Comparison of ENCODE assay signal across 8 cellular contexts in genomic region chr5:111254613-111255012, GRCh38. TPM values are rescaled to one million over a fixed set of nuclear protein-coding genes. Genes with fewer than 3 reads are reported as not detected.
DNase-seq lines count a peak whose midpoint lies in the region; ATAC-seq and TF ChIP-seq lines count a peak whose summit lies in the region.

No MANE protein-coding gene starts in this region.

- no peaks in the 10 kb centered on the region for H3K27me3 Mint-ChIP-seq in activated T-helper 1 cell treated with anti-CD3 and anti-CD28 coated beads, Interleukin-12 subunit alpha, Interleukin-12 subunit beta, Interleukin-2, Interleukin-4 antibody, amounts not matched to agents 30 ng/mL and 10 ng/mL and 1 ng/mL, durations not matched to agents 14 hours and 24 hours and 36 hours (ENCODE audit: insufficient read depth)

- H3K36me3 Mint-ChIP-seq in activated T-helper 1 cell treated with anti-CD3 and anti-CD28 coated beads, Interleukin-12 subunit alpha, Interleukin-12 subunit beta, Interleukin-2, Interleukin-4 antibody, amounts not matched to agents 30 ng/mL and 10 ng/mL and 1 ng/mL, durations not matched to agents 14 hours and 24 hours and 36 hours (ENCODE audit: low read depth) = peaks cover 31% of the 10 kb centered on the region

- intact Hi-C loops in activated T-helper 1 cell treated with anti-CD3 and anti-CD28 coated beads, Interleukin-12 subunit alpha, Interleukin-12 subunit beta, Interleukin-2, Interleukin-4 antibody, amounts not matched to agents 30 ng/mL and 10 ng/mL and 1 ng/mL, durations not matched to agents 14 hours and 24 hours and 36 hours (cut with micrococcal nuclease) = loop anchor here (1.0 to 10.0 kb wide), 10 partner anchors 8 to 1710 kb away; partner anchors contain the start of gene STARD4

- no peaks in the 10 kb centered on the region for H4K20me1 ChIP-seq in GM23248 (ENCODE audit: insufficient read depth)

- peak; percentile 2 for TF ChIP-seq CTCF in GM12873 (IDR thresholded peaks at IDR 0.05; ENCODE audit: insufficient read depth, low read depth, low read length, missing control alignments)

- H3K9me3 ChIP-seq in GM23248 (ENCODE audit: low read depth) = no peaks in the 10 kb centered on the region

- H3K79me2 ChIP-seq in GM23248 (ENCODE audit: insufficient read depth) = no peaks in the 10 kb centered on the region

- in situ Hi-C loops in GM23248 (cut with MboI) = no loop called here

- no peak overlapping the region for H3K4me2 ChIP-seq in GM23248 (ENCODE audit: unreplicated experiment)

- H3K27ac ChIP-seq in GM23248 = no peak overlapping the region

- H3K4me3 ChIP-seq in GM23248 = no peak overlapping the region

- peak overlapping the region; percentile 74 for H3K27ac Mint-ChIP-seq in activated T-helper 1 cell treated with anti-CD3 and anti-CD28 coated beads, Interleukin-12 subunit alpha, Interleukin-12 subunit beta, Interleukin-2, Interleukin-4 antibody, amounts not matched to agents 30 ng/mL and 10 ng/mL and 1 ng/mL, durations not matched to agents 14 hours and 24 hours and 36 hours

- peaks cover 75% of the 10 kb centered on the region for H3K4me1 Mint-ChIP-seq in activated T-helper 1 cell treated with anti-CD3 and anti-CD28 coated beads, Interleukin-12 subunit alpha, Interleukin-12 subunit beta, Interleukin-2, Interleukin-4 antibody, amounts not matched to agents 30 ng/mL and 10 ng/mL and 1 ng/mL, durations not matched to agents 14 hours and 24 hours and 36 hours (ENCODE audit: low read depth)

- H3K9me3 Mint-ChIP-seq in activated T-helper 1 cell treated with anti-CD3 and anti-CD28 coated beads, Interleukin-12 subunit alpha, Interleukin-12 subunit beta, Interleukin-2, Interleukin-4 antibody, amounts not matched to agents 30 ng/mL and 10 ng/mL and 1 ng/mL, durations not matched to agents 14 hours and 24 hours and 36 hours = peaks cover 15% of the 10 kb centered on the region

- peak overlapping the region; percentile 16 for H3K4me3 Mint-ChIP-seq in activated T-helper 1 cell treated with anti-CD3 and anti-CD28 coated beads, Interleukin-12 subunit alpha, Interleukin-12 subunit beta, Interleukin-2, Interleukin-4 antibody, amounts not matched to agents 30 ng/mL and 10 ng/mL and 1 ng/mL, durations not matched to agents 14 hours and 24 hours and 36 hours

- no peaks in the 10 kb centered on the region for H3F3A ChIP-seq in GM23248 (ENCODE audit: insufficient read depth)

- DNase-seq in GM23248 (peak; percentile 19), NCI-H1436 treated with DMSO at 0.1 percent for 48 hours (lab: John Stamatoyannopoulos, UW) (peak; percentile 25), SHP77 (lab: John Stamatoyannopoulos, UW) (no peak), T1000 (lab: John Stamatoyannopoulos, UW) (no peak)
- peak; percentile 75 for DNase-seq in activated T-helper 1 cell treated with anti-CD3 and anti-CD28 coated beads, Interleukin-12 subunit alpha, Interleukin-12 subunit beta, Interleukin-2, Interleukin-4 antibody, amounts not matched to agents 30 ng/mL and 10 ng/mL and 1 ng/mL, durations not matched to agents 14 hours and 24 hours and 36 hours (ENCODE audit: low spot score)
- peak; percentile 19 to 26 (median 21) for DNase-seq in stimulated activated CD4-positive, alpha-beta T cell treated with anti-CD3 and anti-CD28 coated beads, TNF-alpha, amount 100 ng/mL, for 1 hour (ENCODE audit: low read depth in 3 of 3, low spot score in 1 of 3)

- no peak overlapping the region for H2AFZ ChIP-seq in GM23248

- H3K36me3 ChIP-seq in GM23248 (ENCODE audit: low read depth) = no peaks in the 10 kb centered on the region

- H3K4me1 ChIP-seq in GM23248 (ENCODE audit: insufficient read depth) = 0 out of 2 replicates have a peak, but pooled peaks cover 4% of the 10 kb centered on the region

- no peak for ATAC-seq in SK-N-SH treated with all-trans-retinoic acid at 6 μM for 48 hours

- no peaks in the 10 kb centered on the region for H3K9me2 ChIP-seq in GM23248 (ENCODE audit: insufficient read depth)

- H3K9ac ChIP-seq in GM23248 = no peak overlapping the region

- H3K27me3 ChIP-seq in GM23248 (replicated peaks; ENCODE audit: insufficient read depth) = no peaks in the 10 kb centered on the region

- 44 to 47% methylated on average over 3 of the region's 3 CpGs for WGBS in GM23248 (ENCODE audit: low coverage in 1 of 2, low lambda C conversion rate in 2 of 2, missing lambda C conversion rate in 2 of 2), 2 experiments

TF ChIP-seq in SK-N-SH treated with all-trans-retinoic acid at 6 μM for 48 hours, 23 proteins besides CTCF, POLR2A, EP300 and RAD21:
- TF ChIP-seq ZNF70 (CRISPR knock-in tag; IDR thresholded peaks at IDR 0.05) (no peak), ZNF8 (CRISPR knock-in tag; IDR thresholded peaks at IDR 0.05) (no peak), ESRRG (CRISPR knock-in tag; IDR thresholded peaks at IDR 0.05) (no peak), ZFP3 (CRISPR knock-in tag; IDR thresholded peaks at IDR 0.05) (no peak), GLIS3 (CRISPR knock-in tag; IDR thresholded peaks at IDR 0.05) (no peak), ZNF565 (CRISPR knock-in tag; conservative IDR thresholded peaks at IDR 0.05; ENCODE audit: low read depth) (no peak), RARB (CRISPR knock-in tag; IDR thresholded peaks at IDR 0.05) (no peak), ISL1 (CRISPR knock-in tag; IDR thresholded peaks at IDR 0.05) (no peak), PATZ1 (CRISPR knock-in tag; IDR thresholded peaks at IDR 0.05; ENCODE audit: borderline replicate concordance) (no peak), ARNTL (CRISPR knock-in tag; IDR thresholded peaks at IDR 0.05; ENCODE audit: borderline replicate concordance, low read depth) (no peak), CSRNP3 (CRISPR knock-in tag; IDR thresholded peaks at IDR 0.05) (no peak), SNAI2 (CRISPR knock-in tag; IDR thresholded peaks at IDR 0.05) (no peak), TOX (CRISPR knock-in tag; IDR thresholded peaks at IDR 0.05; ENCODE audit: borderline replicate concordance) (no peak), TCF4 (CRISPR knock-in tag; IDR thresholded peaks at IDR 0.05; ENCODE audit: borderline replicate concordance) (no peak), CSDC2 (CRISPR knock-in tag; IDR thresholded peaks at IDR 0.05) (no peak), POU6F1 (CRISPR knock-in tag; IDR thresholded peaks at IDR 0.05; ENCODE audit: borderline replicate concordance, low read depth) (no peak)

RNA-seq across cellular contexts. Expression of gene CAMK4, which starts 30.4 kb away (rescaled TPM):
- total RNA-seq in GM23248 (2014; rRNA removed; shearing (Covaris generic)) = 3.6 and 3.9 TPM in 2 replicates
- 3.2 and 4.0 TPM in 2 replicates for polyA plus RNA-seq in GM23248 (2016; fragmentation: Nextera tagmentation; extraction: Ambion mirVana)
- total RNA-seq in activated T-helper 1 cell treated with anti-CD3 and anti-CD28 coated beads, Interleukin-12 subunit alpha, Interleukin-12 subunit beta, Interleukin-2, Interleukin-4 antibody, amounts not matched to agents 30 ng/mL and 10 ng/mL and 1 ng/mL, durations not matched to agents 14 hours and 24 hours and 36 hours = 51.8 and 56.9 TPM in 2 replicates

Comparison
In these comparisons a context has a peak if more than half of its experiments do, and no peak if none do; other contexts are left out.
1. DNase-seq: peak in GM23248 (single experiment), NCI-H1436 treated with DMSO at 0.1 percent for 48 hours (single experiment), activated T-helper 1 cell treated with anti-CD3 and anti-CD28 coated beads, Interleukin-12 subunit alpha, Interleukin-12 subunit beta, Interleukin-2, Interleukin-4 antibody, amounts not matched to agents 30 ng/mL and 10 ng/mL and 1 ng/mL, durations not matched to agents 14 hours and 24 hours and 36 hours (single experiment) and stimulated activated CD4-positive, alpha-beta T cell treated with anti-CD3 and anti-CD28 coated beads, TNF-alpha, amount 100 ng/mL, for 1 hour (3 of 3); none in SHP77 (0 of 2) and T1000 (single experiment).
2. RNA of gene CAMK4, which starts 30.4 kb away (total RNA-seq): 51.8 to 56.9 TPM in activated T-helper 1 cell treated with anti-CD3 and anti-CD28 coated beads, Interleukin-12 subunit alpha, Interleukin-12 subunit beta, Interleukin-2, Interleukin-4 antibody, amounts not matched to agents 30 ng/mL and 10 ng/mL and 1 ng/mL, durations not matched to agents 14 hours and 24 hours and 36 hours; 3.6 to 3.9 TPM in GM23248; every median in the first group is over 10 times any median in the second.